In genomic region chr6:161228911-161229591, GRCh38 we compare ENCODE assay signal across 9 cellular contexts. TPM values are rescaled to one million over a fixed set of nuclear protein-coding genes. Genes with fewer than 3 reads are reported as not detected.
A peak's percentile ranks its signal among the peaks of the same experiment; 100 is the strongest.
DNase-seq lines count a peak whose midpoint lies in the region; ATAC-seq, FAIRE-seq and TF ChIP-seq lines count a peak whose summit lies in the region.
"Had no signal": no experiment of that assay in that cellular context is flagged by ENCODE, and none has a peak within 500 bp of the region (broad histone marks: within the 10 kb centered on the region; RNA-seq: fewer than 3 reads in every experiment).

No MANE protein-coding gene starts in this region.

- H3K27me3 Mint-ChIP-seq in progenitor cell of endocrine pancreas = no peaks in the 10 kb centered on the region

- WGBS in small intestine, 3 donors = 41 to 48% (median 46%) methylated on average over 8 of the region's 8 CpGs

- peak overlapping the region; percentile 59 for H3K27ac ChIP-seq in SJSA1
- peak overlapping the region; percentile 51 for H3K27ac ChIP-seq in fibroblast of lung (ENCODE audit: insufficient read depth, low read length)
- no peak overlapping the region for H3K27ac ChIP-seq in small intestine (ENCODE audit: low read depth in 1 of 2, low read length in 1 of 2)

- no peak overlapping the region for H3K9ac ChIP-seq in fibroblast of lung (ENCODE audit: insufficient read depth, low read length)

- H3K27me3 ChIP-seq in SJSA1 (replicated peaks) = no peaks in the 10 kb centered on the region
- no peaks in the 10 kb centered on the region for H3K27me3 ChIP-seq in fibroblast of lung (ENCODE audit: control insufficient read depth, insufficient read depth, low read length)
- no peaks in the 10 kb centered on the region for H3K27me3 ChIP-seq in small intestine (ENCODE audit: control insufficient read depth in 2 of 2, insufficient read depth in 2 of 2, low read length in 2 of 2)

- no peak for FAIRE-seq in small intestine (lab: Jason Lieb, UNC)

- no peaks in the 10 kb centered on the region for H3K9me3 ChIP-seq in SJSA1 (replicated peaks)
- H3K9me3 ChIP-seq in fibroblast of lung (ENCODE audit: control insufficient read depth, insufficient read depth, low read depth, low read length) = no peaks in the 10 kb centered on the region
- no peaks in the 10 kb centered on the region for H3K9me3 ChIP-seq in small intestine (ENCODE audit: control insufficient read depth, low read depth)

- peak overlapping the region; percentile 25 for H3K4me3 Mint-ChIP-seq in progenitor cell of endocrine pancreas (ENCODE audit: low read depth)
- H3K4me3 Mint-ChIP-seq: memory B cell had no signal

- peaks cover 31% of the 10 kb centered on the region for H3K36me3 Mint-ChIP-seq in progenitor cell of endocrine pancreas (ENCODE audit: insufficient read depth)

- peak overlapping the region; percentile 80 for H3K27ac Mint-ChIP-seq in progenitor cell of endocrine pancreas
- H3K27ac Mint-ChIP-seq: memory B cell had no signal

- H3K4me1 Mint-ChIP-seq in progenitor cell of endocrine pancreas (ENCODE audit: low read depth) = peaks cover 34% of the 10 kb centered on the region

- H3K4me3 ChIP-seq in SJSA1 (0 out of 2 replicates have a peak overlapping the region, but pooled peaks have one; percentile 2), fibroblast of lung (replicated peaks in 1 of 4; ENCODE audit: control extremely low read depth in 1 of 4, insufficient read depth in 1 of 4, low read depth in 3 of 4, low read length in 4 of 4) (peak overlapping the region in 2 of 4 experiments; percentile 0 to 3), small intestine (ENCODE audit: low read depth in 1 of 2, low read length in 2 of 2) (no peak overlapping the region)

- H2AFZ ChIP-seq in fibroblast of lung (ENCODE audit: low read length) = peak overlapping the region; percentile 11

- H3K36me3 ChIP-seq in SJSA1 = peaks cover 14% of the 10 kb centered on the region; the same call in 1 of the 2 replicates
- no peaks in the 10 kb centered on the region for H3K36me3 ChIP-seq in fibroblast of lung (ENCODE audit: control insufficient read depth, insufficient read depth, low read length)
- H3K36me3 ChIP-seq in small intestine (ENCODE audit: control insufficient read depth in 2 of 2, insufficient read depth in 2 of 2, low read length in 2 of 2) = no peaks in the 10 kb centered on the region

- no peaks in the 10 kb centered on the region for H3K79me2 ChIP-seq in fibroblast of lung (ENCODE audit: control insufficient read depth, insufficient read depth, low read length)

- in situ Hi-C loops in G401 (cut with HindIII; ENCODE audit: low sequenced_read_pairs) = no loop called here

- ATAC-seq in HG02642 (IDR thresholded peaks at IDR 0.05; ENCODE audit: poor library complexity, unreplicated experiment) = peak; percentile 48

- H3K4me1 ChIP-seq in SJSA1 (replicated peaks) (peaks cover 17% of the 10 kb centered on the region), fibroblast of lung (ENCODE audit: control insufficient read depth, extremely low read depth, insufficient read depth, low read length) (no peaks in the 10 kb centered on the region), small intestine (ENCODE audit: control insufficient read depth in 2 of 2, insufficient read depth in 1 of 2, low read depth in 1 of 2, low read length in 1 of 2) (peaks cover 0 to 5% of the 10 kb centered on the region in 2 donors)

- DNase-seq in G401 (ENCODE audit: low spot score) = peak; percentile 92
- peak in 1 of 2 experiments; percentile 71 for DNase-seq in SJSA1 (ENCODE audit: low read depth in 1 of 2, low spot score in 2 of 2)
- DNase-seq in fibroblast of lung (ENCODE audit: low read depth in 2 of 2) = peak; percentile 86 to 92
- no peak for DNase-seq in progenitor cell of endocrine pancreas (ENCODE audit: low spot score, unreplicated experiment)
- DNase-seq in GM19238 (ENCODE audit: insufficient read length, low spot score) = no peak
- no peak for DNase-seq in DMS79 (lab: John Stamatoyannopoulos, UW)
- DNase-seq in small intestine = no peak

- no peaks in the 10 kb centered on the region for H4K20me1 ChIP-seq in fibroblast of lung (ENCODE audit: control insufficient read depth, extremely low read depth, insufficient read depth, low read length)

- TF ChIP-seq CTCF in fibroblast of lung (conservative IDR thresholded peaks at IDR 0.05 in 1 of 2, IDR thresholded peaks at IDR 0.05 in 1 of 2; ENCODE audit: low read depth in 1 of 2, low read length in 2 of 2) = no peak
- TF ChIP-seq CTCF in progenitor cell of endocrine pancreas (IDR thresholded peaks at IDR 0.05; ENCODE audit: unreplicated experiment) = no peak

- H3K9me3 Mint-ChIP-seq in progenitor cell of endocrine pancreas (ENCODE audit: low read depth) = peaks cover 7% of the 10 kb centered on the region

- peak overlapping the region; percentile 49 for H3K4me2 ChIP-seq in fibroblast of lung (ENCODE audit: extremely low read depth, insufficient read depth, low read length)

RNA-seq across cellular contexts. Expression of gene AGPAT4, which starts 44.8 kb away (rescaled TPM):
- total RNA-seq in G401 (2014; rRNA removed; shearing (Covaris generic)) = 3.6 TPM in 2 replicates
- 6.2 and 6.7 TPM in 2 replicates for total RNA-seq in SJSA1 (2014; rRNA removed; shearing (Covaris generic))
- total RNA-seq in fibroblast of lung (6.9 and 8.4 TPM in 2 replicates), progenitor cell of endocrine pancreas (43.7 and 44.2 TPM in 2 replicates)
- polyA plus RNA-seq in fibroblast of lung (4.7 and 5.0 TPM in 2 replicates), small intestine (1 to 10 TPM in 1 of 3 donors, not detected in 2; 1.6 TPM)
- 3.0 and 3.9 TPM in 2 replicates for polyA plus RNA-seq in fibroblast of lung (2012)
- 2.6 and 2.8 TPM in 2 replicates for polyA minus RNA-seq in fibroblast of lung (ENCODE audit: low replicate concordance)

Comparison
In these comparisons a context has a peak if more than half of its experiments do, and no peak if none do; other contexts are left out.
1. DNase-seq: peak in G401 (single experiment) and fibroblast of lung (2 of 2); none in progenitor cell of endocrine pancreas (single experiment), GM19238 (single experiment), DMS79 (single experiment) and small intestine (single experiment).
2. H3K27ac ChIP-seq: peak in SJSA1 (single experiment) and fibroblast of lung (single experiment); none in small intestine (0 of 2).